ENCODE assay signal across 1 cellular context in the genomic region with DNA sequence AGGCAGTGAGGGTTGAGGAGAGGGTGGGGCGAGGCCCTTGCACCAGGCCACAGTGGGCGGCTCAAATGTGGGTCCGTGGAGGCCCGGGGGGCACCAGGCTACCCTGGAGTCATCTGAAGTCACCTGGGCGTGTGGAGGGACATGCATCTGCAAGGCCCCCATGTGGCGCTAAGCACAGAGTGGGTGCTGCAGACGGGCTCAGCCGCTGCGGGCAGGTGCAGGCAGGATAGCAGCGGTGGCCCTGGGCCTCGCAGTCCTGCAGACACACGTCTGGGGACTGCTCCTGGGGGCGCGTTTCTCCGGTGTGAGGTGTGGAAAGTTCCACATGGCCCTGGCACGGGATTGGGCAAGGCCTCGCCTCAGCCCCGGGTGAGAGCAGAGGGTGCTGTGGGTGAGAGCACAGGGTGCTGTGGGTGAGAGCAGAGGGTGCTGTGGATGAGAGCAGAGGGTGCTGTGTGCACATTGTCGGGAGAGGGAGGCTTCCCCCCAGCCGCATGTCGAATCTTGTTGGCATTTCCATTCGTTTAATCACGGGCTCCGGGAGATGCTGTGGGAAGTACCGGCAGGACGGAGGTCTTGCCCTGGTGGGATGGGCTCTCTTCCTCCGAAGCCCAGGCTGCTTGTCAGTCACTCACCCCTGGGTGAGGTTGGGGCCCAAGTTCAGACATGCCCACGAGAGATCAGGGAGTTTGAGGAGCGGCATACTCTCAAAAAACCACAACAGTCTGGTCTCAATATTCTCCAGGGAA.
TF ChIP-seq lines count a peak whose summit lies in the region.

No MANE protein-coding gene starts in this region.

TF ChIP-seq in H1, 55 proteins besides CTCF, POLR2A, EP300 and RAD21:
- TF ChIP-seq KDM1A (IDR thresholded peaks at IDR 0.05; ENCODE audit: borderline replicate concordance, low read length), result no peak
- no peak for TF ChIP-seq KDM4A (IDR thresholded peaks at IDR 0.05; ENCODE audit: low read depth, low read length, severe bottlenecking)
- TF ChIP-seq TBP (IDR thresholded peaks at IDR 0.05; ENCODE audit: low read depth, low read length), result no peak
- no peak for TF ChIP-seq GTF2F1 (IDR thresholded peaks at IDR 0.05; ENCODE audit: borderline replicate concordance, low read depth, low read length)
